ENCODE assay signal across 1 cellular context in the genomic region with DNA sequence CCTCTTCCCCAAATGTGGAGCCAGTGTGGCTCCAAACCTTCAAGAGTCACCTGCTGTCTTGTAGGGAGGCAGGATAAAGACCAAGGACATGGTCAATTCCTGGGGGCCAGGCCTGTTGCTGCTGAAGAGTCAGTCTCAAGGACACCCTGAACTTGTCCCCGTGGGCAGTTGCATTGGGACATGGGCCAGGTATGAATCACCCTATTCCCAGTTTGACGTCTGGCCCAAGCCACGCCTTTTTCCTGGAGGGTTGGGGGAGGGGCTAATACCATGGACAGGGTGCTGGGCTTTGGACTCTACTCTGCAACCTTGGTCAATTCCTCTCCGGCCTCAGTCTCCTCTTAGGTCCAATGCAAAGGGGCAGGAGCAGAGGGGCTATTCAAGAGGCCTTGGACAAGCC.
TF ChIP-seq lines count a peak whose summit lies in the region.

No MANE protein-coding gene starts in this region.

TF ChIP-seq in IMR-90, 13 proteins besides CTCF, POLR2A, EP300 and RAD21:
- no peak for TF ChIP-seq SMC3 (IDR thresholded peaks at IDR 0.05; ENCODE audit: low read depth, low read length)
- TF ChIP-seq, protein P1, sequence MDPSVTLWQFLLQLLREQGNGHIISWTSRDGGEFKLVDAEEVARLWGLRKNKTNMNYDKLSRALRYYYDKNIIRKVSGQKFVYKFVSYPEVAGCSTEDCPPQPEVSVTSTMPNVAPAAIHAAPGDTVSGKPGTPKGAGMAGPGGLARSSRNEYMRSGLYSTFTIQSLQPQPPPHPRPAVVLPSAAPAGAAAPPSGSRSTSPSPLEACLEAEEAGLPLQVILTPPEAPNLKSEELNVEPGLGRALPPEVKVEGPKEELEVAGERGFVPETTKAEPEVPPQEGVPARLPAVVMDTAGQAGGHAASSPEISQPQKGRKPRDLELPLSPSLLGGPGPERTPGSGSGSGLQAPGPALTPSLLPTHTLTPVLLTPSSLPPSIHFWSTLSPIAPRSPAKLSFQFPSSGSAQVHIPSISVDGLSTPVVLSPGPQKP (IDR thresholded peaks at IDR 0.05; ENCODE audit: borderline replicate concordance, low read depth, low read length) = no peak
- TF ChIP-seq BHLHE40 (IDR thresholded peaks at IDR 0.05; ENCODE audit: low read depth, low read length) = no peak
- TF ChIP-seq CEBPB (IDR thresholded peaks at IDR 0.05; ENCODE audit: low read depth, low read length) = no peak
